8 cellular contexts compared by ENCODE assay signal in the genomic region with DNA sequence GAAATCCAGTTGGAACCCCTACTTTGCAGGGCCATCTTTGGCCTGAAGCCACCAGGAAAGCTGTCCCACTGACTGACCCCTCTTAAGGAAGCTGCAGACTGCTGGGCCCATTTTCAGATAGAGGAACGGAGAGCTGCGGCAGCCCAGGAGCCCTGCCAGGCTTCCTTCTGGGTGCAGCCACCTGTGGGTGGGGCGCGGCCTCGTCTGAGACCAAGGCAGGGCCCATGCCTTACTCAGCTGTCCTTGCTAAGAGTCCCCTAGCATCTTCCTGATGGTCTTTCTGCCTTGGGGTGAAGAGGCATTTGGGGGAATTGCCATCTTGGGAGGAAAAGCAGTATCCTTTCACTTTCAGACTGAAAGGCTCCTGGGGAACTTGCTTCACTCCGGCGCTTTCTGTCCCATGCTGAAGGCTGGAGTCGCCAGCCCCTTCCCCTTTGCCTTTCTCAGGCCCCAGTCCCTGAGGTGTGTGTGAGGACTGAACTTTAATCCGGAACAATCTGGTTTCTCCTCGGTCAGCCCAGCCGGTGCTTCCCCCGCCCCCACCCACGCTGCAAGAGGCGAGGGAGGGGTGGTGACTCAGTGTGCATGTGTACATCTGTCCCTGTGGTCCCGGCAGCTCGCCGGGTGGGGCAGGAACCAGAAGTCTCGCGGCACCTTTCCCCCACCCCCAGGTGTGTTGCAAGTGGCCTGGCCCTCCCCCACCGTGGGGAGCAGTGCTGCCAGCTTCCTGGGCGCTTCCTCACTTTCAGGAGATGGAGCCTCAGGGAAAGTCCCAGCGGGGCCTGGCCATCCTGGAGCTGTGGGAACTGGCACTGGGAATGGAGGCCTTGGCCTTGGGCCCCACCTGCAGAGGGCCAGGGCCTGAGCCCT. TPM values are rescaled to one million over a fixed set of nuclear protein-coding genes. Genes with fewer than 3 reads are reported as not detected.
DNase-seq lines count a peak whose midpoint lies in the region; ATAC-seq and TF ChIP-seq lines count a peak whose summit lies in the region.

No MANE protein-coding gene starts in this region.

- CTCF ChIA-PET in CD4-positive, alpha-beta T cell (lab: Charles Lee) = interaction anchor here (0.5 to 4.1 kb wide), 5 partner anchors 8 to 533 kb away, joined by 3 to 54 read pairs (median 6); a partner anchor contains a TSS

- peak overlapping the region; percentile 94 to 97 for H3K4me3 ChIP-seq in duodenal mucosa (ENCODE audit: low read depth in 1 of 2, low read length in 2 of 2)
- peak overlapping the region; percentile 43 to 82 for H3K4me3 ChIP-seq in muscle layer of colon (ENCODE audit: low read depth in 1 of 2, low read length in 2 of 2)

- POLR2A ChIA-PET in CD4-positive, alpha-beta T cell (lab: Charles Lee) = interaction anchor here (0.6 to 10.8 kb wide), 12 partner anchors 7 to 1093 kb away, joined by 3 to 136 read pairs (median 6); a partner anchor contains a TSS

- H3K36me3 ChIP-seq in duodenal mucosa (ENCODE audit: control insufficient read depth in 1 of 2, insufficient read depth in 2 of 2, low read length in 2 of 2) (peaks cover 57 to 60% of the 10 kb centered on the region in 2 donors), muscle layer of colon (ENCODE audit: insufficient read depth, low read length) (peaks cover 52% of the 10 kb centered on the region)

- H3K4me1 Mint-ChIP-seq in CD4-positive, alpha-beta T cell (ENCODE audit: low read depth) = peaks cover 56% of the 10 kb centered on the region
- H3K4me1 Mint-ChIP-seq in stimulated activated naive B cell treated with anti-CD40 and anti-IgM and Interleukin-4, amounts not matched to agents 10 μg/mL and 1 μg/mL and 100 μg/mL, for 72 hours = peaks cover 39 to 74% of the 10 kb centered on the region in 2 donors

- no peaks in the 10 kb centered on the region for H3K27me3 ChIP-seq in CD4-positive, alpha-beta T cell (ENCODE audit: control insufficient read depth, insufficient read depth, low read length)
- H3K27me3 ChIP-seq in duodenal mucosa (ENCODE audit: control insufficient read depth in 1 of 2, insufficient read depth in 2 of 2, low read length in 2 of 2) = no peaks in the 10 kb centered on the region
- no peaks in the 10 kb centered on the region for H3K27me3 ChIP-seq in muscle layer of colon (ENCODE audit: control insufficient read depth in 1 of 2, insufficient read depth in 2 of 2, low read length in 2 of 2)

- H3K27ac ChIP-seq in CD4-positive, alpha-beta T cell (ENCODE audit: low read depth, low read length) = peak overlapping the region; percentile 97
- H3K27ac ChIP-seq in duodenal mucosa (ENCODE audit: low read depth, low read length) (peak overlapping the region; percentile 97), muscle layer of colon (ENCODE audit: low read depth, low read length) (peak overlapping the region; percentile 72)

- H3K9me3 Mint-ChIP-seq in CD4-positive, alpha-beta T cell = no peaks in the 10 kb centered on the region
- no peaks in the 10 kb centered on the region for H3K9me3 Mint-ChIP-seq in stimulated activated naive B cell treated with anti-CD40 and anti-IgM and Interleukin-4, amounts not matched to agents 10 μg/mL and 1 μg/mL and 100 μg/mL, for 72 hours

- peak; percentile 63 to 91 (median 86) for DNase-seq in CD4-positive, alpha-beta T cell
- DNase-seq in NCI-H2029 treated with DMSO at 0.1 percent for 48 hours (lab: John Stamatoyannopoulos, UW) = peak; percentile 76
- peak; percentile 92 to 94 for DNase-seq in activated CD4-positive, alpha-beta T cell treated with anti-CD3 and anti-CD28 coated beads, Interleukin-2, amount 50 U/mL, for 4 hours
- peak; percentile 89 for DNase-seq in stimulated activated naive B cell treated with anti-CD40 and anti-IgM and Interleukin-4, amounts not matched to agents 10 μg/mL and 1 μg/mL and 100 μg/mL, for 72 hours
- no peak for DNase-seq in NCI-H2081 treated with DMSO at 0.1 percent for 48 hours (lab: John Stamatoyannopoulos, UW)

- peak overlapping the region; percentile 99 to 100 for H3K9ac ChIP-seq in duodenal mucosa (ENCODE audit: low read depth in 1 of 2, low read length in 2 of 2)
- H3K9ac ChIP-seq in muscle layer of colon (ENCODE audit: low read length) = peak overlapping the region; percentile 76

- peaks cover 91% of the 10 kb centered on the region for H3K36me3 Mint-ChIP-seq in CD4-positive, alpha-beta T cell (ENCODE audit: low read depth)
- H3K36me3 Mint-ChIP-seq in stimulated activated naive B cell treated with anti-CD40 and anti-IgM and Interleukin-4, amounts not matched to agents 10 μg/mL and 1 μg/mL and 100 μg/mL, for 72 hours = peaks cover 76% of the 10 kb centered on the region in 2 donors

- H3K4me3 Mint-ChIP-seq in CD4-positive, alpha-beta T cell = peak overlapping the region; percentile 97
- peak overlapping the region; percentile 90 to 96 for H3K4me3 Mint-ChIP-seq in stimulated activated naive B cell treated with anti-CD40 and anti-IgM and Interleukin-4, amounts not matched to agents 10 μg/mL and 1 μg/mL and 100 μg/mL, for 72 hours

- ATAC-seq in CD4-positive, alpha-beta T cell (ENCODE audit: poor library complexity) = peak; percentile 57
- ATAC-seq in GM21576 (IDR thresholded peaks at IDR 0.05; ENCODE audit: unreplicated experiment) = peak; percentile 29
- peak; percentile 69 to 75 for ATAC-seq in stimulated activated naive B cell treated with anti-CD40 and anti-IgM and Interleukin-4, amounts not matched to agents 10 μg/mL and 1 μg/mL and 100 μg/mL, for 72 hours (replicated peaks)

- H3K27ac Mint-ChIP-seq in CD4-positive, alpha-beta T cell = peak overlapping the region; percentile 100
- peak overlapping the region; percentile 97 for H3K27ac Mint-ChIP-seq in stimulated activated naive B cell treated with anti-CD40 and anti-IgM and Interleukin-4, amounts not matched to agents 10 μg/mL and 1 μg/mL and 100 μg/mL, for 72 hours

- no peak for TF ChIP-seq CTCF in CD4-positive, alpha-beta T cell (IDR thresholded peaks at IDR 0.05)

- intact Hi-C loops in CD4-positive, alpha-beta T cell (cut with DNase I, micrococcal nuclease) = loop anchor here (2.0 to 5.0 kb wide), 3 partner anchors 35 to 1383 kb away; a partner anchor contains a TSS

- peaks cover 47 to 54% of the 10 kb centered on the region in 2 donors for H3K4me1 ChIP-seq in duodenal mucosa (ENCODE audit: control insufficient read depth in 1 of 2, insufficient read depth in 2 of 2, low read length in 2 of 2)
- peaks cover 61% of the 10 kb centered on the region for H3K4me1 ChIP-seq in muscle layer of colon (ENCODE audit: insufficient read depth, low read length)

- H3K9me3 ChIP-seq in CD4-positive, alpha-beta T cell (ENCODE audit: control insufficient read depth, low read length) = no peaks in the 10 kb centered on the region
- H3K9me3 ChIP-seq in duodenal mucosa (ENCODE audit: control insufficient read depth in 1 of 2, low read length in 2 of 2) (no peaks in the 10 kb centered on the region), muscle layer of colon (ENCODE audit: low read length) (no peaks in the 10 kb centered on the region)

- no peaks in the 10 kb centered on the region for H3K27me3 Mint-ChIP-seq in CD4-positive, alpha-beta T cell
- no peaks in the 10 kb centered on the region for H3K27me3 Mint-ChIP-seq in stimulated activated naive B cell treated with anti-CD40 and anti-IgM and Interleukin-4, amounts not matched to agents 10 μg/mL and 1 μg/mL and 100 μg/mL, for 72 hours

RNA-seq across cellular contexts. Expression of a gene that starts 5.1 kb away (rescaled TPM):
- total RNA-seq in CD4-positive, alpha-beta T cell = 100 to 1,000 TPM; 164 to 165 TPM

RNA-seq across cellular contexts. Expression of a gene that starts 35.1 kb away (rescaled TPM):
- total RNA-seq in CD4-positive, alpha-beta T cell = 10 to 100 TPM; 39.0 to 41.5 TPM
